1 cellular context compared by ENCODE assay signal in the genomic region with DNA sequence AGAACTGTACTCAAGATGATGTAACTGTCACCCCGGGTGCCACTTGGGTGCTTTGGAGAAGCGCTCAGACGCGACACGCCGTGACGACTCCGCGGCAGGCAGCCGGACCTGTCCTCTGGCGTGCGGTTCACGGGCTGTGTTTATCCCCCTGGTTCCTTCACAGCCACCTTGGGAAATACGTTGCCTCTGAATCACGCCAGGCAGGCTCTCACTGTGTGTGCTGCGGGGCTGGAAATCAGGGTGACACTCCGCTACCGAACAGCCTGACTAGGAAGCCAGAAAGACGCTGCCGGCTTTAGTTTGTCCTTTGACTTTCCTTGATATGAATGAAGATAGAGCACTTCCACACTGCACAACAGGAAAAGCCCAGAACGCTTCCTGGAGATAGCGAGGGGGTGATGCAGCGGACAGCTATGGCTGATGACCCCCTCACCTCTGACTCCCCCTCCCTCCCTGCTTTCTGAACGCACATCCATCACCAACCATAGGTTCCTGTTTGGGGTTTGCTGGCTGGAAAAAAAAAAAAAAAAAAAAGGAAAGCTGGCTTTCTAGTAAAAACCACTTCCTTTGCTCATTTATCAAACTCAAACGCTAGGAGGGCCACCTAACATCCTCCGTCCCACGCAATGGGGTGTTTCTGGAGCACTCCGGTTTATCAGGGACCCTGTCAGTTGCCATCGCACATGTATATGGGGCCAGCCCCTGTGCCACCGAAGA.
TF ChIP-seq lines count a peak whose summit lies in the region.

No MANE protein-coding gene starts in this region.

TF ChIP-seq in GM12878, 131 proteins besides CTCF, POLR2A, EP300 and RAD21:
- TF ChIP-seq NBN (IDR thresholded peaks at IDR 0.05) (no peak), SUPT20H (IDR thresholded peaks at IDR 0.05; ENCODE audit: borderline replicate concordance, control insufficient read depth, low read depth, low read length) (no peak), TAF1 (IDR thresholded peaks at IDR 0.05; ENCODE audit: borderline replicate concordance, low read depth, low read length) (no peak), BACH1 (IDR thresholded peaks at IDR 0.05; ENCODE audit: borderline replicate concordance) (no peak), IKZF2 (IDR thresholded peaks at IDR 0.05) (no peak), SIX5 (IDR thresholded peaks at IDR 0.05; ENCODE audit: low read depth, low read length, severe bottlenecking) (no peak), MYC (IDR thresholded peaks at IDR 0.05; ENCODE audit: insufficient read depth, insufficient read length, insufficient replicate concordance, low read length, severe bottlenecking) (no peak), EZH2 (IDR thresholded peaks at IDR 0.05; ENCODE audit: borderline replicate concordance, control insufficient read depth, low read depth, low read length) (no peak), SRF (IDR thresholded peaks at IDR 0.05; ENCODE audit: low read depth in 2 of 2, low read length in 2 of 2) (no peak), SUZ12 (IDR thresholded peaks at IDR 0.05; ENCODE audit: unreplicated experiment) (no peak), CHD2 (IDR thresholded peaks at IDR 0.05; ENCODE audit: borderline replicate concordance, low read depth, low read length) (no peak), KAT2A (conservative IDR thresholded peaks at IDR 0.05; ENCODE audit: control insufficient read depth, low read depth, low read length) (no peak)
- TF ChIP-seq, protein P1, sequence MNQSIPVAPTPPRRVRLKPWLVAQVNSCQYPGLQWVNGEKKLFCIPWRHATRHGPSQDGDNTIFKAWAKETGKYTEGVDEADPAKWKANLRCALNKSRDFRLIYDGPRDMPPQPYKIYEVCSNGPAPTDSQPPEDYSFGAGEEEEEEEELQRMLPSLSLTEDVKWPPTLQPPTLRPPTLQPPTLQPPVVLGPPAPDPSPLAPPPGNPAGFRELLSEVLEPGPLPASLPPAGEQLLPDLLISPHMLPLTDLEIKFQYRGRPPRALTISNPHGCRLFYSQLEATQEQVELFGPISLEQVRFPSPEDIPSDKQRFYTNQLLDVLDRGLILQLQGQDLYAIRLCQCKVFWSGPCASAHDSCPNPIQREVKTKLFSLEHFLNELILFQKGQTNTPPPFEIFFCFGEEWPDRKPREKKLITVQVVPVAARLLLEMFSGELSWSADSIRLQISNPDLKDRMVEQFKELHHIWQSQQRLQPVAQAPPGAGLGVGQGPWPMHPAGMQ (IDR thresholded peaks at IDR 0.05; ENCODE audit: borderline replicate concordance), result no peak
- TF ChIP-seq, protein P2, sequence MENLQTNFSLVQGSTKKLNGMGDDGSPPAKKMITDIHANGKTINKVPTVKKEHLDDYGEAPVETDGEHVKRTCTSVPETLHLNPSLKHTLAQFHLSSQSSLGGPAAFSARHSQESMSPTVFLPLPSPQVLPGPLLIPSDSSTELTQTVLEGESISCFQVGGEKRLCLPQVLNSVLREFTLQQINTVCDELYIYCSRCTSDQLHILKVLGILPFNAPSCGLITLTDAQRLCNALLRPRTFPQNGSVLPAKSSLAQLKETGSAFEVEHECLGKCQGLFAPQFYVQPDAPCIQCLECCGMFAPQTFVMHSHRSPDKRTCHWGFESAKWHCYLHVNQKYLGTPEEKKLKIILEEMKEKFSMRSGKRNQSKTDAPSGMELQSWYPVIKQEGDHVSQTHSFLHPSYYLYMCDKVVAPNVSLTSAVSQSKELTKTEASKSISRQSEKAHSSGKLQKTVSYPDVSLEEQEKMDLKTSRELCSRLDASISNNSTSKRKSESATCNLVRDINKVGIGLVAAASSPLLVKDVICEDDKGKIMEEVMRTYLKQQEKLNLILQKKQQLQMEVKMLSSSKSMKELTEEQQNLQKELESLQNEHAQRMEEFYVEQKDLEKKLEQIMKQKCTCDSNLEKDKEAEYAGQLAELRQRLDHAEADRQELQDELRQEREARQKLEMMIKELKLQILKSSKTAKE (IDR thresholded peaks at IDR 0.05; ENCODE audit: low read depth, poor library complexity, severe bottlenecking), result no peak
- TF ChIP-seq, protein P3, sequence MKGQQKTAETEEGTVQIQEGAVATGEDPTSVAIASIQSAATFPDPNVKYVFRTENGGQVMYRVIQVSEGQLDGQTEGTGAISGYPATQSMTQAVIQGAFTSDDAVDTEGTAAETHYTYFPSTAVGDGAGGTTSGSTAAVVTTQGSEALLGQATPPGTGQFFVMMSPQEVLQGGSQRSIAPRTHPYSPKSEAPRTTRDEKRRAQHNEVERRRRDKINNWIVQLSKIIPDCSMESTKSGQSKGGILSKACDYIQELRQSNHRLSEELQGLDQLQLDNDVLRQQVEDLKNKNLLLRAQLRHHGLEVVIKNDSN (IDR thresholded peaks at IDR 0.05; ENCODE audit: borderline replicate concordance, extremely low read length, insufficient read depth, low read depth, low read length), result no peak
- TF ChIP-seq, protein P4, sequence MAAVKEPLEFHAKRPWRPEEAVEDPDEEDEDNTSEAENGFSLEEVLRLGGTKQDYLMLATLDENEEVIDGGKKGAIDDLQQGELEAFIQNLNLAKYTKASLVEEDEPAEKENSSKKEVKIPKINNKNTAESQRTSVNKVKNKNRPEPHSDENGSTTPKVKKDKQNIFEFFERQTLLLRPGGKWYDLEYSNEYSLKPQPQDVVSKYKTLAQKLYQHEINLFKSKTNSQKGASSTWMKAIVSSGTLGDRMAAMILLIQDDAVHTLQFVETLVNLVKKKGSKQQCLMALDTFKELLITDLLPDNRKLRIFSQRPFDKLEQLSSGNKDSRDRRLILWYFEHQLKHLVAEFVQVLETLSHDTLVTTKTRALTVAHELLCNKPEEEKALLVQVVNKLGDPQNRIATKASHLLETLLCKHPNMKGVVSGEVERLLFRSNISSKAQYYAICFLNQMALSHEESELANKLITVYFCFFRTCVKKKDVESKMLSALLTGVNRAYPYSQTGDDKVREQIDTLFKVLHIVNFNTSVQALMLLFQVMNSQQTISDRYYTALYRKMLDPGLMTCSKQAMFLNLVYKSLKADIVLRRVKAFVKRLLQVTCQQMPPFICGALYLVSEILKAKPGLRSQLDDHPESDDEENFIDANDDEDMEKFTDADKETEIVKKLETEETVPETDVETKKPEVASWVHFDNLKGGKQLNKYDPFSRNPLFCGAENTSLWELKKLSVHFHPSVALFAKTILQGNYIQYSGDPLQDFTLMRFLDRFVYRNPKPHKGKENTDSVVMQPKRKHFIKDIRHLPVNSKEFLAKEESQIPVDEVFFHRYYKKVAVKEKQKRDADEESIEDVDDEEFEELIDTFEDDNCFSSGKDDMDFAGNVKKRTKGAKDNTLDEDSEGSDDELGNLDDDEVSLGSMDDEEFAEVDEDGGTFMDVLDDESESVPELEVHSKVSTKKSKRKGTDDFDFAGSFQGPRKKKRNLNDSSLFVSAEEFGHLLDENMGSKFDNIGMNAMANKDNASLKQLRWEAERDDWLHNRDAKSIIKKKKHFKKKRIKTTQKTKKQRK (IDR thresholded peaks at IDR 0.05; ENCODE audit: low read depth, low read length), result no peak
- TF ChIP-seq, protein P5, sequence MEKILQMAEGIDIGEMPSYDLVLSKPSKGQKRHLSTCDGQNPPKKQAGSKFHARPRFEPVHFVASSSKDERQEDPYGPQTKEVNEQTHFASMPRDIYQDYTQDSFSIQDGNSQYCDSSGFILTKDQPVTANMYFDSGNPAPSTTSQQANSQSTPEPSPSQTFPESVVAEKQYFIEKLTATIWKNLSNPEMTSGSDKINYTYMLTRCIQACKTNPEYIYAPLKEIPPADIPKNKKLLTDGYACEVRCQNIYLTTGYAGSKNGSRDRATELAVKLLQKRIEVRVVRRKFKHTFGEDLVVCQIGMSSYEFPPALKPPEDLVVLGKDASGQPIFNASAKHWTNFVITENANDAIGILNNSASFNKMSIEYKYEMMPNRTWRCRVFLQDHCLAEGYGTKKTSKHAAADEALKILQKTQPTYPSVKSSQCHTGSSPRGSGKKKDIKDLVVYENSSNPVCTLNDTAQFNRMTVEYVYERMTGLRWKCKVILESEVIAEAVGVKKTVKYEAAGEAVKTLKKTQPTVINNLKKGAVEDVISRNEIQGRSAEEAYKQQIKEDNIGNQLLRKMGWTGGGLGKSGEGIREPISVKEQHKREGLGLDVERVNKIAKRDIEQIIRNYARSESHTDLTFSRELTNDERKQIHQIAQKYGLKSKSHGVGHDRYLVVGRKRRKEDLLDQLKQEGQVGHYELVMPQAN (conservative IDR thresholded peaks at IDR 0.05), result no peak
- TF ChIP-seq, protein P6, sequence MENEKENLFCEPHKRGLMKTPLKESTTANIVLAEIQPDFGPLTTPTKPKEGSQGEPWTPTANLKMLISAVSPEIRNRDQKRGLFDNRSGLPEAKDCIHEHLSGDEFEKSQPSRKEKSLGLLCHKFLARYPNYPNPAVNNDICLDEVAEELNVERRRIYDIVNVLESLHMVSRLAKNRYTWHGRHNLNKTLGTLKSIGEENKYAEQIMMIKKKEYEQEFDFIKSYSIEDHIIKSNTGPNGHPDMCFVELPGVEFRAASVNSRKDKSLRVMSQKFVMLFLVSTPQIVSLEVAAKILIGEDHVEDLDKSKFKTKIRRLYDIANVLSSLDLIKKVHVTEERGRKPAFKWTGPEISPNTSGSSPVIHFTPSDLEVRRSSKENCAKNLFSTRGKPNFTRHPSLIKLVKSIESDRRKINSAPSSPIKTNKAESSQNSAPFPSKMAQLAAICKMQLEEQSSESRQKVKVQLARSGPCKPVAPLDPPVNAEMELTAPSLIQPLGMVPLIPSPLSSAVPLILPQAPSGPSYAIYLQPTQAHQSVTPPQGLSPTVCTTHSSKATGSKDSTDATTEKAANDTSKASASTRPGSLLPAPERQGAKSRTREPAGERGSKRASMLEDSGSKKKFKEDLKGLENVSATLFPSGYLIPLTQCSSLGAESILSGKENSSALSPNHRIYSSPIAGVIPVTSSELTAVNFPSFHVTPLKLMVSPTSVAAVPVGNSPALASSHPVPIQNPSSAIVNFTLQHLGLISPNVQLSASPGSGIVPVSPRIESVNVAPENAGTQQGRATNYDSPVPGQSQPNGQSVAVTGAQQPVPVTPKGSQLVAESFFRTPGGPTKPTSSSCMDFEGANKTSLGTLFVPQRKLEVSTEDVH (IDR thresholded peaks at IDR 0.05; ENCODE audit: low read depth, partially characterized antibody), result no peak
- TF ChIP-seq, protein P7, sequence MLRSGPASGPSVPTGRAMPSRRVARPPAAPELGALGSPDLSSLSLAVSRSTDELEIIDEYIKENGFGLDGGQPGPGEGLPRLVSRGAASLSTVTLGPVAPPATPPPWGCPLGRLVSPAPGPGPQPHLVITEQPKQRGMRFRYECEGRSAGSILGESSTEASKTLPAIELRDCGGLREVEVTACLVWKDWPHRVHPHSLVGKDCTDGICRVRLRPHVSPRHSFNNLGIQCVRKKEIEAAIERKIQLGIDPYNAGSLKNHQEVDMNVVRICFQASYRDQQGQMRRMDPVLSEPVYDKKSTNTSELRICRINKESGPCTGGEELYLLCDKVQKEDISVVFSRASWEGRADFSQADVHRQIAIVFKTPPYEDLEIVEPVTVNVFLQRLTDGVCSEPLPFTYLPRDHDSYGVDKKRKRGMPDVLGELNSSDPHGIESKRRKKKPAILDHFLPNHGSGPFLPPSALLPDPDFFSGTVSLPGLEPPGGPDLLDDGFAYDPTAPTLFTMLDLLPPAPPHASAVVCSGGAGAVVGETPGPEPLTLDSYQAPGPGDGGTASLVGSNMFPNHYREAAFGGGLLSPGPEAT (IDR thresholded peaks at IDR 0.05; ENCODE audit: low read depth), result no peak
